In genomic region chr12:40212566-40212965, GRCh38 we compare ENCODE assay signal across 10 cellular contexts. TPM values are rescaled to one million over a fixed set of nuclear protein-coding genes. Genes with fewer than 3 reads are reported as not detected.
"Had no signal": no experiment of that assay in that cellular context is flagged by ENCODE, and none has a peak within 500 bp of the region (broad histone marks: within the 10 kb centered on the region; RNA-seq: fewer than 3 reads in every experiment).

No MANE protein-coding gene starts in this region.

- H3K4me3 Mint-ChIP-seq: GM23338, H9, HFFc6, IgD-negative memory B cell had no signal

- H3K27ac Mint-ChIP-seq: GM23338, H9, HFFc6, IgD-negative memory B cell had no signal

- H3K4me3 ChIP-seq: GM23338 had no signal

- H3K36me3 Mint-ChIP-seq: IgD-negative memory B cell had no signal

- FAIRE-seq: H1, H54, HepG2 had no signal

- H3K9me3 Mint-ChIP-seq: HFFc6 had no signal

- H3K27me3 Mint-ChIP-seq: IgD-negative memory B cell had no signal

- DNase-seq: H9, HCEC 1CT, HFFc6, KBM-7 had no signal

- H3K4me2 ChIP-seq: GM23338 had no signal

- H3K27ac ChIP-seq: HL-60 had no signal

- H2AFZ ChIP-seq: GM23338 had no signal

RNA-seq across cellular contexts. Expression of gene LRRK2, which starts 12.2 kb away (rescaled TPM):
- total RNA-seq: HepG2 had no signal
